22 cellular contexts compared by ENCODE assay signal in the genomic region with DNA sequence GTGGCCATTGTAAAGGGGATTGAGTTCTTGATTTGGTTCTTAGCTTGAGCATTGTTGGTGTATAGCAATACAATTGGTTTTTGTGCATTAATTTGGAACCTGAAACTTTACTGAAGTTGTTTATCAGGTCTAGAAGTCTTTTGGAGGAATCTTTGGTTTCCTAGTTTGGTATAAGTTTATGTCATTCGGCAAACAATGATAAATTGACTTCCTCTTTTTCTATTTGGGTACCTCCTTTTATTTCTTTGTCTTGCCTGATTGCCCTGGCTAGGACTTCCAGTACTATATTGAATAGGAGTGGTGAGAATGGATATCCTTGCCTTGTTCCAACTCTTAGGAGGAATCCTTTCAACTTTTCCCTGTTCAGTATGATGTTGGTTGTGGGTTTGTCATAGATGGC. TPM values are rescaled to one million over a fixed set of nuclear protein-coding genes. Genes with fewer than 3 reads are reported as not detected.
"Had no signal": no experiment of that assay in that cellular context is flagged by ENCODE, and none has a peak within 500 bp of the region (broad histone marks: within the 10 kb centered on the region; RNA-seq: fewer than 3 reads in every experiment).

No MANE protein-coding gene starts in this region.

- DNase-seq: effector CD8-positive, alpha-beta T cell; endodermal cell; foreskin fibroblast; gastrocnemius medialis; head of caudate nucleus; left ventricle myocardium superior; lower lobe of right lung; naive thymus-derived CD8-positive, alpha-beta T cell; nephron progenitor cell; nucleus accumbens; stimulated activated CD4-positive, alpha-beta T cell treated with anti-CD3 and anti-CD28 coated beads, Interleukin-12 subunit alpha, Interleukin-12 subunit beta, amount 100 ng/mL, for 4 hours; stimulated activated CD4-positive, alpha-beta T cell treated with anti-CD3 and anti-CD28 coated beads, Interleukin-1b, Interleukin-23, amount 100 ng/mL, for 48 hours; stimulated activated CD4-positive, alpha-beta T cell treated with anti-CD3 and anti-CD28 coated beads, Interleukin-4, amount 100 ng/mL, for 4 hours; stimulated activated naive CD8-positive, alpha-beta T cell treated with anti-CD3 and anti-CD28 coated beads, Interleukin-15, Interleukin-2, amounts not matched to agents 100 U/mL and 50 U/mL, for 24 hours; substantia nigra; testis; tibial artery had no signal

- ATAC-seq: esophagus mucosa; gastrocnemius medialis; left ventricle myocardium superior; lower lobe of right lung; naive thymus-derived CD8-positive, alpha-beta T cell; sciatic nerve; stimulated activated memory B cell treated with anti-CD40 and anti-IgM and Interleukin-4, amounts not matched to agents 10 μg/mL and 1 μg/mL and 100 μg/mL, for 72 hours; stimulated activated naive CD8-positive, alpha-beta T cell treated with anti-CD3 and anti-CD28 coated beads, Interleukin-15, Interleukin-2, amounts not matched to agents 100 U/mL and 50 U/mL, for 24 hours had no signal

RNA-seq across cellular contexts. Expression of gene SPESP1, which starts 32.1 kb away (rescaled TPM):
- total RNA-seq: endodermal cell, osteocyte, smooth muscle cell had no signal

RNA-seq across cellular contexts. Expression of gene NOX5, which starts 52.0 kb away (rescaled TPM):
- total RNA-seq: endodermal cell, gastrocnemius medialis, left ventricle myocardium superior, lower lobe of right lung, osteocyte had no signal
